ENCODE assay signal across 1 cellular context in the genomic region with DNA sequence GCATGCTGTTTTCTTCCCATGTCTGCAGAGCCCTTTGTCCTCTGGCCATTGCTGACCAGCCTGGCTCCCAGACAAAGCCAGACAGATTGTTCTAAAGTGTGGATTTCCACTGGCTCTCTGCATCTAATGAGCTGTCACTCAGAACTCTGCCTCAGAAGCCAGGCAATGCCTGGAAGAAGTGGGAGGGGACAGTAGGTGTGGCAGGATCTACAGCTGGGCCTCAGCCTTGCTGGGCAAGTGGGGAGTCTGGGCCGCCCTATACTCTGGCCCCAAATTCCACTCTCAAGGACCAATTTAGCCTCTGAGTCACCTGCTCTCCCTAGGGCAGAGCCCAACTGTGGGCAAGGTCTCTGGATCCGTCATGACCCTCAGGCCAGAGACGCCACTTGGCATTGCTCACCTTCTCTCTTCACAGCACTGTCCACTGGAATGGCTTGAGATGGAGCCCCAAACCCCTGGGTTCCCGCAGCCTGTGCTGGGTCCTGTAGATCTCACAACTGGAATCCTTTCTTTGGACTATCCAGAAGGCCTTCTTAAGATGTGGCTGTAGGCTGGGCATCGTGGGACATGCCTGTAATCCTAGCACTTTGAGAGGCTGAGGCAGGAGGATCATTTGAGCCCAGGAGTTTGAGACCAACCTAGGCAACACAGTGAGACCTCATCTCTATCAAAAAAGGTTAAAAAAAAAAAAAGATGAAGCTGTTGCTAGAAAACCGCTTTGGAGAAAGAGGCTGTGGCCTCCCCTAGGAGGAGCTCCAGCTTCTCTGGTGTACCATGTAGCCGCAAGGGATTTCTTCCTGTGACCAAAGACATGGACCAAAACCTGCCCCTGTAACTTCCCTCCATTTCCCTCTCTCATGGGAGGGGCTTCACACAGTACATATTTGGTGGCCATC.
A peak's percentile ranks its signal among the peaks of the same experiment; 100 is the strongest.
TF ChIP-seq lines count a peak whose summit lies in the region.

No MANE protein-coding gene starts in this region.

TF ChIP-seq in HepG2, 621 proteins besides CTCF, POLR2A, EP300 and RAD21:
- TF ChIP-seq ZNF605 (CRISPR knock-in tag; IDR thresholded peaks at IDR 0.05): no peak
- TF ChIP-seq, protein P1, sequence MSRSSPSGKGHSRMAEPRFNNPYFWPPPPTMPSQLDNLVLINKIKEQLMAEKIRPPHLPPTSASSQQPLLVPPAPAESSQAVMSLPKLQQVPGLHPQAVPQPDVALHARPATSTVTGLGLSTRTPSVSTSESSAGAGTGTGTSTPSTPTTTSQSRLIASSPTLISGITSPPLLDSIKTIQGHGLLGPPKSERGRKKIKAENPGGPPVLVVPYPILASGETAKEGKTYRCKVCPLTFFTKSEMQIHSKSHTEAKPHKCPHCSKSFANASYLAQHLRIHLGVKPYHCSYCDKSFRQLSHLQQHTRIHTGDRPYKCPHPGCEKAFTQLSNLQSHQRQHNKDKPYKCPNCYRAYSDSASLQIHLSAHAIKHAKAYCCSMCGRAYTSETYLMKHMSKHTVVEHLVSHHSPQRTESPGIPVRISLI (CRISPR knock-in tag; IDR thresholded peaks at IDR 0.05; ENCODE audit: borderline replicate concordance): no peak
- TF ChIP-seq, protein P2, sequence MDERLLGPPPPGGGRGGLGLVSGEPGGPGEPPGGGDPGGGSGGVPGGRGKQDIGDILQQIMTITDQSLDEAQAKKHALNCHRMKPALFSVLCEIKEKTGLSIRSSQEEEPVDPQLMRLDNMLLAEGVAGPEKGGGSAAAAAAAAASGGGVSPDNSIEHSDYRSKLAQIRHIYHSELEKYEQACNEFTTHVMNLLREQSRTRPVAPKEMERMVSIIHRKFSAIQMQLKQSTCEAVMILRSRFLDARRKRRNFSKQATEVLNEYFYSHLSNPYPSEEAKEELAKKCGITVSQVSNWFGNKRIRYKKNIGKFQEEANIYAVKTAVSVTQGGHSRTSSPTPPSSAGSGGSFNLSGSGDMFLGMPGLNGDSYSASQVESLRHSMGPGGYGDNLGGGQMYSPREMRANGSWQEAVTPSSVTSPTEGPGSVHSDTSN (CRISPR knock-in tag; IDR thresholded peaks at IDR 0.05): peak; percentile 50; the same call in 1 of the 2 replicates
- TF ChIP-seq, protein P3, sequence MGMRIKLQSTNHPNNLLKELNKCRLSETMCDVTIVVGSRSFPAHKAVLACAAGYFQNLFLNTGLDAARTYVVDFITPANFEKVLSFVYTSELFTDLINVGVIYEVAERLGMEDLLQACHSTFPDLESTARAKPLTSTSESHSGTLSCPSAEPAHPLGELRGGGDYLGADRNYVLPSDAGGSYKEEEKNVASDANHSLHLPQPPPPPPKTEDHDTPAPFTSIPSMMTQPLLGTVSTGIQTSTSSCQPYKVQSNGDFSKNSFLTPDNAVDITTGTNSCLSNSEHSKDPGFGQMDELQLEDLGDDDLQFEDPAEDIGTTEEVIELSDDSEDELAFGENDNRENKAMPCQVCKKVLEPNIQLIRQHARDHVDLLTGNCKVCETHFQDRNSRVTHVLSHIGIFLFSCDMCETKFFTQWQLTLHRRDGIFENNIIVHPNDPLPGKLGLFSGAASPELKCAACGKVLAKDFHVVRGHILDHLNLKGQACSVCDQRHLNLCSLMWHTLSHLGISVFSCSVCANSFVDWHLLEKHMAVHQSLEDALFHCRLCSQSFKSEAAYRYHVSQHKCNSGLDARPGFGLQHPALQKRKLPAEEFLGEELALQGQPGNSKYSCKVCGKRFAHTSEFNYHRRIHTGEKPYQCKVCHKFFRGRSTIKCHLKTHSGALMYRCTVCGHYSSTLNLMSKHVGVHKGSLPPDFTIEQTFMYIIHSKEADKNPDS (CRISPR knock-in tag; IDR thresholded peaks at IDR 0.05): no peak
